8 cellular contexts compared by ENCODE assay signal in the genomic region with DNA sequence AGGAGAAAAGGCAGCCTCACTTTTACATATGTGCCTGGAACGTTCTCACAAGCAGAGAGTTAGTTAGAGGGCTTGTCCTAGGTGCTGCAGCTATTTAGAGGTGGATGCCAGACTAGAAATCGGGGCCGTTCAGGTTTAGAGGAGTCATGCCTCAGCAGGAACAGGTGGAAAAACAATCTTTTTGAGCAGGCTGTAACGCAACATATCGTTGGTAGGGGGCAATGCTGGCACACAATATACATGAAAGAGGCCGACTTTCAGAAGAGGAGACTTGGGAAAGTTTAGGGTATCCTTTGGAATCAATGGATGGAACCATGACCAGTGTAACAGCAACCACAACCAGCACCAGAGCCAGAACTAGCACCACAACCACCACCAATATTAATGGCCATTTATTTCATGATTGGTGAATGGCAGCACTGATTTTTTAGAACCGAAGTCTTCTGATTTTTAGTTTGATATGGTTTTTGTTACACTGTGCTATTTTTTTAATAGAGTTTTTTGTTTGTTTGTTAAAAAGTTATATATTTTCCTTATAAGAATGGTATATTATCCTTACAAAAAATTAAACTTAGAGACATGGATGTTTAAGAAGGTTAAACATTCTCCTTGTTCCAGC. TPM values are rescaled to one million over a fixed set of nuclear protein-coding genes. Genes with fewer than 3 reads are reported as not detected.
DNase-seq lines count a peak whose midpoint lies in the region; ATAC-seq and TF ChIP-seq lines count a peak whose summit lies in the region.

No MANE protein-coding gene starts in this region.

- no peaks in the 10 kb centered on the region for H3K9me3 Mint-ChIP-seq in activated naive CD4-positive, alpha-beta T cell treated with anti-CD3 and anti-CD28 coated beads, Interleukin-2, amount 50 U/mL, for 72 hours

- no peaks in the 10 kb centered on the region for H3K4me1 ChIP-seq in OCI-LY1 (ENCODE audit: insufficient read depth, low read length, severe bottlenecking)
- no peaks in the 10 kb centered on the region for H3K4me1 ChIP-seq in mammary epithelial cell (ENCODE audit: insufficient read depth, low read length)

- no peaks in the 10 kb centered on the region for H3K36me3 Mint-ChIP-seq in activated naive CD4-positive, alpha-beta T cell treated with anti-CD3 and anti-CD28 coated beads, Interleukin-2, amount 50 U/mL, for 72 hours

- ATAC-seq in GM21717 (IDR thresholded peaks at IDR 0.05; ENCODE audit: unreplicated experiment) = peak; percentile 42
- ATAC-seq in activated naive CD4-positive, alpha-beta T cell treated with anti-CD3 and anti-CD28 coated beads, Interleukin-2, amount 50 U/mL, for 72 hours = no peak

- H3F3A ChIP-seq in OCI-LY1 (ENCODE audit: insufficient read depth, low read length) = no peaks in the 10 kb centered on the region; the same call in 1 of the 2 replicates

- intact Hi-C loops in mammary epithelial cell (cut with micrococcal nuclease) = loop anchor here (5.0 to 10.0 kb wide), 2 partner anchors 88 to 961 kb away; no protein-coding TSS in a partner anchor

- CTCF ChIA-PET in mammary epithelial cell (lab: Charles Lee; ENCODE audit: low non-redundant PET) = no interaction called here

- H3K79me2 ChIP-seq in OCI-LY1 (ENCODE audit: insufficient read depth, low read length) = no peaks in the 10 kb centered on the region
- no peaks in the 10 kb centered on the region for H3K79me2 ChIP-seq in mammary epithelial cell (ENCODE audit: insufficient read depth, low read length)

- no peaks in the 10 kb centered on the region for H4K20me1 ChIP-seq in OCI-LY1 (ENCODE audit: insufficient read depth, low read length)
- H4K20me1 ChIP-seq in mammary epithelial cell (ENCODE audit: insufficient read depth, low read length) = no peaks in the 10 kb centered on the region

- H2AFZ ChIP-seq in OCI-LY1 (ENCODE audit: low read length) = no peak overlapping the region
- H2AFZ ChIP-seq in mammary epithelial cell (ENCODE audit: low read depth, low read length) = no peak overlapping the region

- H3K36me3 ChIP-seq in OCI-LY1 (ENCODE audit: insufficient read depth, low read length) = no peaks in the 10 kb centered on the region
- no peaks in the 10 kb centered on the region for H3K36me3 ChIP-seq in mammary epithelial cell (ENCODE audit: insufficient read depth, low read length)

- no peak overlapping the region for H3K4me2 ChIP-seq in OCI-LY1 (ENCODE audit: low read length)
- H3K4me2 ChIP-seq in mammary epithelial cell (ENCODE audit: insufficient read depth, low read depth, low read length) = no peak overlapping the region

- peak; percentile 64 for TF ChIP-seq CTCF in C4-2B (conservative IDR thresholded peaks at IDR 0.05)
- peak; percentile 59 for TF ChIP-seq CTCF in OCI-LY1 (IDR thresholded peaks at IDR 0.05; ENCODE audit: low read length)
- peak; percentile 15 for TF ChIP-seq CTCF in foreskin fibroblast (IDR thresholded peaks at IDR 0.05; ENCODE audit: low read depth, low read length)
- TF ChIP-seq CTCF in mammary epithelial cell (conservative IDR thresholded peaks at IDR 0.05 in 1 of 2, IDR thresholded peaks at IDR 0.05 in 1 of 2; ENCODE audit: extremely low read depth in 1 of 2, insufficient read depth in 1 of 2, low read depth in 1 of 2, low read length in 2 of 2) = peak in 1 of 2 donors; percentile 38

- 21% methylated on average over 7 of the region's 7 CpGs for WGBS in mammary epithelial cell (ENCODE audit: low coverage, missing lambda C conversion rate)

- DNase-seq in foreskin fibroblast = peak in 1 of 2 donors; percentile 35
- no peak for DNase-seq in DMS79 treated with DMSO at 0.1 percent for 48 hours (lab: John Stamatoyannopoulos, UW)
- DNase-seq in hypothalamus (lab: John Stamatoyannopoulos, UW) = no peak
- DNase-seq in mammary epithelial cell = no peak
- DNase-seq in activated naive CD4-positive, alpha-beta T cell treated with anti-CD3 and anti-CD28 coated beads, Interleukin-2, amount 50 U/mL, for 72 hours (ENCODE audit: low spot score in 2 of 2) = no peak

- H3K9ac ChIP-seq in OCI-LY1 (ENCODE audit: low read length) (no peak overlapping the region), mammary epithelial cell (ENCODE audit: insufficient read depth, low read length) (no peak overlapping the region)

- no TSS peak for BruUV-seq in mammary epithelial cell (replicated peaks; lab: Mats Ljungman, UMichigan)

- H3K4me3 ChIP-seq in OCI-LY1 (ENCODE audit: low read depth, low read length, poor library complexity, severe bottlenecking) = no peak overlapping the region
- no peak overlapping the region for H3K4me3 ChIP-seq in foreskin fibroblast (ENCODE audit: low read depth in 1 of 2, low read length in 2 of 2)
- H3K4me3 ChIP-seq in mammary epithelial cell (replicated peaks in 1 of 3; ENCODE audit: insufficient read depth in 1 of 3, low read depth in 2 of 3, low read length in 3 of 3) = no peak overlapping the region

- no peaks in the 10 kb centered on the region for H3K9me2 ChIP-seq in OCI-LY1 (ENCODE audit: low read depth, low read length)

- H3K9me3 ChIP-seq in OCI-LY1 (ENCODE audit: low read length) (no peaks in the 10 kb centered on the region), mammary epithelial cell (replicated peaks; ENCODE audit: insufficient read depth, low read length) (no peaks in the 10 kb centered on the region)

- H3K27ac ChIP-seq in C4-2B = no peak overlapping the region
- no peak overlapping the region for H3K27ac ChIP-seq in OCI-LY1 (ENCODE audit: low read depth, low read length, poor library complexity, severe bottlenecking)
- H3K27ac ChIP-seq in mammary epithelial cell (ENCODE audit: insufficient read depth, low read depth, low read length) = no peak overlapping the region

- in situ Hi-C loops in mammary epithelial cell (cut with MboI; ENCODE audit: low sequenced_read_pairs in 2 of 2) = loop anchor here (25.0 kb wide), 2 partner anchors 1258 to 1383 kb away; a partner anchor contains a TSS

- H3K27me3 ChIP-seq in OCI-LY1 (ENCODE audit: insufficient read depth, low read length) = no peaks in the 10 kb centered on the region
- H3K27me3 ChIP-seq in mammary epithelial cell (ENCODE audit: insufficient read depth, low read length) = no peaks in the 10 kb centered on the region

- H3K27ac Mint-ChIP-seq in activated naive CD4-positive, alpha-beta T cell treated with anti-CD3 and anti-CD28 coated beads, Interleukin-2, amount 50 U/mL, for 72 hours = no peak overlapping the region

- dilution Hi-C loops in mammary epithelial cell (cut with HindIII; ENCODE audit: low sequenced_read_pairs) = no loop called here

RNA-seq across cellular contexts. Expression of a gene that starts 14.9 kb away (rescaled TPM):
- 10 to 100 TPM; 21.7 to 24.0 TPM for total RNA-seq in mammary epithelial cell
- polyA plus RNA-seq in mammary epithelial cell = 13.4 TPM
- polyA minus RNA-seq in mammary epithelial cell = 6.6 TPM
- 10 to 100 TPM in 1 of 2 donors, 1 to 10 TPM in 1; 7.1 to 16.7 TPM for total RNA-seq in activated naive CD4-positive, alpha-beta T cell treated with anti-CD3 and anti-CD28 coated beads, Interleukin-2, amount 50 U/mL, for 72 hours
